In genomic region chr6:26215200-26216014, GRCh38 we compare ENCODE assay signal across 8 cellular contexts.
DNase-seq lines count a peak whose midpoint lies in the region; ATAC-seq and TF ChIP-seq lines count a peak whose summit lies in the region.

No MANE protein-coding gene starts in this region.

- H3K9ac ChIP-seq in mucosa of stomach (ENCODE audit: low read length): peak overlapping the region; percentile 76

- H3K27me3 Mint-ChIP-seq in activated CD4-positive, alpha-beta T cell treated with anti-CD3 and anti-CD28 coated beads, Interleukin-2, amount 10 ng/mL, durations not matched to agents 24 days and 14 days: no peaks in the 10 kb centered on the region

- H3K36me3 Mint-ChIP-seq in activated CD4-positive, alpha-beta T cell treated with anti-CD3 and anti-CD28 coated beads, Interleukin-2, amount 10 ng/mL, durations not matched to agents 24 days and 14 days (ENCODE audit: low read depth): no peaks in the 10 kb centered on the region

- DNase-seq in activated CD4-positive, alpha-beta T cell treated with anti-CD3 and anti-CD28 coated beads, Interleukin-2, amount 10 ng/mL, durations not matched to agents 24 days and 14 days: peak; percentile 84
- DNase-seq in activated CD4-positive, alpha-beta T cell treated with anti-CD3 and anti-CD28 coated beads, Interleukin-2, amount 50 U/mL, for 1 hour: no peak
- DNase-seq in NCI-H2171 (lab: John Stamatoyannopoulos, UW) (peak; percentile 49), choroid plexus epithelial cell (ENCODE audit: low read depth) (peak; percentile 28), DMS114 treated with DMSO at 0.1 percent for 48 hours (lab: John Stamatoyannopoulos, UW; ENCODE audit: unreplicated experiment) (no peak)

- no peaks in the 10 kb centered on the region for H3K9me3 ChIP-seq in mucosa of stomach (ENCODE audit: control insufficient read depth, low read length)

- H3K4me3 ChIP-seq in choroid plexus epithelial cell (ENCODE audit: low read depth, low read length) (peak overlapping the region; percentile 60), mucosa of stomach (ENCODE audit: low read length) (peak overlapping the region; percentile 61)

- peaks cover 4% of the 10 kb centered on the region for H3K9me3 Mint-ChIP-seq in activated CD4-positive, alpha-beta T cell treated with anti-CD3 and anti-CD28 coated beads, Interleukin-2, amount 10 ng/mL, durations not matched to agents 24 days and 14 days

- H3K36me3 ChIP-seq in mucosa of stomach (ENCODE audit: control insufficient read depth, insufficient read depth, low read length): no peaks in the 10 kb centered on the region

- peaks cover 17% of the 10 kb centered on the region for H3K4me1 ChIP-seq in mucosa of stomach (ENCODE audit: control insufficient read depth, insufficient read depth, low read length)

- no peak overlapping the region for H3K27ac Mint-ChIP-seq in activated CD4-positive, alpha-beta T cell treated with anti-CD3 and anti-CD28 coated beads, Interleukin-2, amount 10 ng/mL, durations not matched to agents 24 days and 14 days

- H3K27me3 ChIP-seq in mucosa of stomach (ENCODE audit: control insufficient read depth, insufficient read depth, low read length): peaks cover 9% of the 10 kb centered on the region

- no peak for TF ChIP-seq CTCF in choroid plexus epithelial cell (conservative IDR thresholded peaks at IDR 0.05; ENCODE audit: low read depth, low read length)

- intact Hi-C loops in activated CD4-positive, alpha-beta T cell treated with anti-CD3 and anti-CD28 coated beads, Interleukin-2, amount 10 ng/mL, durations not matched to agents 24 days and 14 days (cut with micrococcal nuclease): loop anchor here (1.0 to 2.0 kb wide), 8 partner anchors 9 to 91 kb away; a partner anchor contains a TSS

- ATAC-seq in HG02885 (IDR thresholded peaks at IDR 0.05; ENCODE audit: poor library complexity, unreplicated experiment) (no peak), GM21737 (IDR thresholded peaks at IDR 0.05; ENCODE audit: unreplicated experiment) (no peak)

- no peak overlapping the region for H3K4me3 Mint-ChIP-seq in activated CD4-positive, alpha-beta T cell treated with anti-CD3 and anti-CD28 coated beads, Interleukin-2, amount 10 ng/mL, durations not matched to agents 24 days and 14 days

- peaks cover 25% of the 10 kb centered on the region for H3K4me1 Mint-ChIP-seq in activated CD4-positive, alpha-beta T cell treated with anti-CD3 and anti-CD28 coated beads, Interleukin-2, amount 10 ng/mL, durations not matched to agents 24 days and 14 days

Comparison
In these comparisons a context has a peak if more than half of its experiments do, and no peak if none do; other contexts are left out.
1. DNase-seq: peak in activated CD4-positive, alpha-beta T cell treated with anti-CD3 and anti-CD28 coated beads, Interleukin-2, amount 10 ng/mL, durations not matched to agents 24 days and 14 days (single experiment), NCI-H2171 (single experiment) and choroid plexus epithelial cell (single experiment); none in activated CD4-positive, alpha-beta T cell treated with anti-CD3 and anti-CD28 coated beads, Interleukin-2, amount 50 U/mL, for 1 hour (single experiment) and DMS114 treated with DMSO at 0.1 percent for 48 hours (single experiment).